Comparison of ENCODE assay signal across 4 cellular contexts in the genomic region with DNA sequence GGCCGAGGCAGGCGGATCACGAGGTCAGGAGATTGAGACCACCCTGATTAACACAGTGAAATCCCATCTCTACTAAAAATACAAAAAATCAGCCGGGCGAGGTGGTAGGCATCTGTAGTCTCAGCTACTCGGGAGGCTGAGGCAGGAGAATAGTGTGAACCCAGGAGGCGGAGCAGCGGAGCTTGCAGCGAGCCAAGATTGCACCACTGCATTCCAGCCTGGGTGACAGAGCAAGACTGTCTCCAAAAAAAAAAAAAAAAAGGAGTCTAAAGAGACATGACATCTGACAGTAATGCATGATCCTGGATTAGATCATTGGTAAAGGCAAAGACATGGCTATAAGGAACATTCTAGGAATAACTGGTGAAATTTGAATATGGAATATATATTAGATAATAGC. TPM values are rescaled to one million over a fixed set of nuclear protein-coding genes. Genes with fewer than 3 reads are reported as not detected.
"Had no signal": no experiment of that assay in that cellular context is flagged by ENCODE, and none has a peak within 500 bp of the region (broad histone marks: within the 10 kb centered on the region; RNA-seq: fewer than 3 reads in every experiment).

No MANE protein-coding gene starts in this region.

RNA-seq across cellular contexts. Expression of a gene that starts 18.3 kb away (rescaled TPM):
- total RNA-seq: dermis blood vessel endothelial cell, endothelial cell of umbilical vein, pulmonary artery endothelial cell had no signal
- polyA plus RNA-seq: endothelial cell of umbilical vein, keratinocyte had no signal
